Comparison of ENCODE assay signal across 8 cellular contexts in the genomic region with DNA sequence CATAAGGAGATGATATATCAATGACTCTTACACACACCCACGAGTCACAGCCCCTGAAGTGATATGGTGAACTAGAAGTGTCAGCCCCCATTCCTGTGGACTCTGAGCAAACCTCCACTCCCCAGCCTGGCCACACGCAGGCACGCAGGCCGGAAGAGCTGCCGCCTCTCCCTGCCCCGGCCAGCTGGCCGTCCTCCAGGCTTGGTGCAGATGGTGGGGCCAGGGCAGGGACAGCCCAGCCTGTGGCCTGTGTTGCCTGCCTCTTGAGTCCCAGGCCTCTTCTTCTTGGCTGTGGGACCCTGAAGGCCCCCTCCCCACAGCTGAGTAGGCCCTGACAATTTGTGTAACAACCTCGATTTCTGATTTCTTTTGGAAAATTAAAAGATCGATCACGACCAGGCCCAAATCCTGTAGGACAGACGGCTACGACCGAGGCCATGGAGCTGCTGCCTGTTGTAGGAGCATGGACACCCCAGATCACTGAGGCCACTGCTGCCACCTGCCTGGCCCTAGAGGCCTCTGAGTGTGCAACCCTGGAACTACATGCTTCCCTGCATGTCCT. TPM values are rescaled to one million over a fixed set of nuclear protein-coding genes. Genes with fewer than 3 reads are reported as not detected.
DNase-seq lines count a peak whose midpoint lies in the region; ATAC-seq and TF ChIP-seq lines count a peak whose summit lies in the region.

No MANE protein-coding gene starts in this region.

- no peaks in the 10 kb centered on the region for H3K36me3 ChIP-seq in heart left ventricle

- peak overlapping the region in 11 of 12 donors; percentile 16 to 72 (median 43) for H3K27ac ChIP-seq in heart left ventricle

- no peak for TF ChIP-seq POLR2A in heart left ventricle (IDR thresholded peaks at IDR 0.05)

- no peaks in the 10 kb centered on the region for H3K9me3 ChIP-seq in heart left ventricle

- H3K4me1 ChIP-seq in heart left ventricle: peaks cover 0 to 43% (median 25%) of the 10 kb centered on the region in 12 donors

- intact Hi-C loops in heart left ventricle (cut with DNase I): loop anchor here in 1 of 10 donors (5.0 kb wide), 1 partner anchor 85 kb away; no protein-coding TSS in a partner anchor

- ATAC-seq in heart left ventricle (peak; percentile 71 to 87 (median 82)), HG02623 (IDR thresholded peaks at IDR 0.05; ENCODE audit: unreplicated experiment) (no peak)

- WGBS in heart left ventricle, 4 donors: 15 to 59% (median 44%) methylated on average over 5 to 13 of the region's 13 CpGs

- TF ChIP-seq CTCF in heart left ventricle (IDR thresholded peaks at IDR 0.05): no peak

- DNase-seq in EL: peak; percentile 91
- DNase-seq in amygdala (lab: John Stamatoyannopoulos, UW): peak in 40 of 56 donors; percentile 20 to 82 (median 57)
- DNase-seq in heart left ventricle: peak; percentile 66 to 81 (median 76)
- peak; percentile 79 for DNase-seq in pons (ENCODE audit: low spot score)
- no peak for DNase-seq in T-helper 2 cell
- no peak for DNase-seq in SKM-1 treated with dmso at 0.1 percent for 144 hours (lab: John Stamatoyannopoulos, UW; ENCODE audit: unreplicated experiment)
- DNase-seq in activated CD4-positive, alpha-beta T cell treated with anti-CD3 and anti-CD28 coated beads for 1 hour: no peak

- H3K4me3 ChIP-seq in heart left ventricle: no peak overlapping the region

- H3K27me3 ChIP-seq in heart left ventricle: no peaks in the 10 kb centered on the region

RNA-seq across cellular contexts. Expression of a gene that starts 10.0 kb away (rescaled TPM):
- total RNA-seq in heart left ventricle: 100 to 1,000 TPM; 131 to 686 (median 343) TPM
- polyA plus RNA-seq in heart left ventricle: 100 to 1,000 TPM; 237 to 476 TPM

Comparison
In these comparisons a context has a peak if more than half of its experiments do, and no peak if none do; other contexts are left out.
1. DNase-seq: peak in EL (single experiment), amygdala (40 of 56), heart left ventricle (5 of 5) and pons (single experiment); none in T-helper 2 cell (0 of 5), SKM-1 treated with dmso at 0.1 percent for 144 hours (single experiment) and activated CD4-positive, alpha-beta T cell treated with anti-CD3 and anti-CD28 coated beads for 1 hour (single experiment).